Comparison of ENCODE assay signal across 29 cellular contexts in genomic region chr5:50888754-50889153, GRCh38.
"Had no signal": no experiment of that assay in that cellular context is flagged by ENCODE, and none has a peak within 500 bp of the region (broad histone marks: within the 10 kb centered on the region; RNA-seq: fewer than 3 reads in every experiment).

No MANE protein-coding gene starts in this region.

- H3K4me1 ChIP-seq: Peyer's patch had no signal

- H3K27me3 ChIP-seq: MG63, Peyer's patch had no signal

- H3K4me3 ChIP-seq: MG63, Peyer's patch, SK-N-MC had no signal

- H3K36me3 ChIP-seq: MG63, Peyer's patch, WERI-Rb-1 had no signal

- DNase-seq: activated CD4-positive, alpha-beta memory T cell treated with anti-CD3 and anti-CD28 coated beads, Interleukin-2, amount 10 ng/mL, durations not matched to agents 7 days and 5 days; activated CD4-positive, alpha-beta T cell treated with anti-CD3 and anti-CD28 coated beads for 1 hour; activated CD4-positive, alpha-beta T cell treated with anti-CD3 and anti-CD28 coated beads for 48 hours; activated CD4-positive, CD25-positive, alpha-beta regulatory T cell; activated CD8-positive, alpha-beta memory T cell treated with anti-CD3 and anti-CD28 coated beads for 24 hours; activated CD8-positive, alpha-beta memory T cell treated with anti-CD3 and anti-CD28 coated beads, Interleukin-2, amount 10 ng/mL, durations not matched to agents 7 days and 5 days; activated CD8-positive, alpha-beta memory T cell treated with anti-CD3 and anti-CD28 coated beads, Interleukin-2, amount 50 U/mL, for 48 hours; activated gamma-delta T cell; activated naive CD4-positive, alpha-beta T cell treated with anti-CD3 and anti-CD28 coated beads for 36 hours; activated naive CD8-positive, alpha-beta T cell treated with anti-CD3 and anti-CD28 coated beads, Interleukin-2, amount 50 U/mL, for 24 hours; anterior cingulate cortex; central memory CD4-positive, alpha-beta T cell; Karpas-422; KBM-7; MG63; NCI-H1092; NCI-H1436 treated with DMSO at 0.1 percent for 48 hours; NCI-H1694 treated with DMSO at 0.1 percent for 48 hours; NCI-H2029 treated with DMSO at 0.1 percent for 48 hours; NCI-H2107; NCI-H226; NCI-H446 treated with DMSO at 0.1 percent for 48 hours; NCI-H524; PC-3; Peyer's patch; T1000; WERI-Rb-1 had no signal

- H3K27ac ChIP-seq: Peyer's patch, RWPE1, SK-N-MC, WERI-Rb-1 had no signal

- H3K9me3 ChIP-seq: MG63, Peyer's patch had no signal
